Comparison of ENCODE assay signal across 23 cellular contexts in genomic region chr4:53575552-53575951, GRCh38. TPM values are rescaled to one million over a fixed set of nuclear protein-coding genes. Genes with fewer than 3 reads are reported as not detected.
"Had no signal": no experiment of that assay in that cellular context is flagged by ENCODE, and none has a peak within 500 bp of the region (broad histone marks: within the 10 kb centered on the region; RNA-seq: fewer than 3 reads in every experiment).

No MANE protein-coding gene starts in this region.

- H3K9me3 ChIP-seq: esophagus muscularis mucosa, gastrocnemius medialis, neutrophil, psoas muscle, testis had no signal

- H3K27ac ChIP-seq: epithelial cell of prostate, esophagus muscularis mucosa, gastrocnemius medialis, neutrophil, psoas muscle, testis had no signal

- DNase-seq: effector memory CD8-positive, alpha-beta T cell; gastrocnemius medialis; heart right ventricle; hypothalamus; kidney glomerular epithelial cell; naive thymus-derived CD4-positive, alpha-beta T cell; nephron progenitor cell; psoas muscle; retina; spleen; stimulated activated CD4-positive, alpha-beta T cell treated with anti-CD3 and anti-CD28 coated beads, Interleukin-15, amount 100 ng/mL, for 24 hours; stimulated activated CD4-positive, alpha-beta T cell treated with anti-CD3 and anti-CD28 coated beads, Interleukin-1b, Interleukin-23, amount 100 ng/mL, for 48 hours; stimulated activated CD4-positive, alpha-beta T cell treated with anti-CD3 and anti-CD28 coated beads, Interleukin-4, amount 100 ng/mL, for 24 hours; stimulated activated naive B cell treated with anti-CD40 and anti-IgM and Interleukin-4, amounts not matched to agents 10 μg/mL and 1 μg/mL and 100 μg/mL, for 72 hours; stimulated activated naive CD8-positive, alpha-beta T cell treated with anti-CD3 and anti-CD28 coated beads, Interleukin-15, amount 100 ng/mL, for 72 hours; testis had no signal

- ATAC-seq: effector memory CD8-positive, alpha-beta T cell; gastrocnemius medialis; naive thymus-derived CD4-positive, alpha-beta T cell; psoas muscle; sciatic nerve; stimulated activated naive B cell treated with anti-CD40 and anti-IgM and Interleukin-4, amounts not matched to agents 10 μg/mL and 1 μg/mL and 100 μg/mL, for 72 hours; stimulated activated naive CD8-positive, alpha-beta T cell treated with anti-CD3 and anti-CD28 coated beads, Interleukin-15, amount 100 ng/mL, for 72 hours had no signal

- FAIRE-seq: colon, islet of Langerhans had no signal

- H3K36me3 ChIP-seq: esophagus muscularis mucosa, gastrocnemius medialis, heart right ventricle, neutrophil, spleen had no signal

- H3K27me3 ChIP-seq: esophagus muscularis mucosa, gastrocnemius medialis, heart right ventricle, neutrophil, spleen, testis had no signal

- H3K4me3 ChIP-seq: esophagus muscularis mucosa, gastrocnemius medialis, heart right ventricle, psoas muscle, spleen, testis had no signal

- H3K4me1 ChIP-seq: esophagus muscularis mucosa, psoas muscle, testis had no signal

RNA-seq across cellular contexts. Expression of gene LNX1, which starts 15.7 kb away (rescaled TPM):
- total RNA-seq: mononuclear cell; naive thymus-derived CD4-positive, alpha-beta T cell had no signal
